Comparison of ENCODE assay signal across 8 cellular contexts in the genomic region with DNA sequence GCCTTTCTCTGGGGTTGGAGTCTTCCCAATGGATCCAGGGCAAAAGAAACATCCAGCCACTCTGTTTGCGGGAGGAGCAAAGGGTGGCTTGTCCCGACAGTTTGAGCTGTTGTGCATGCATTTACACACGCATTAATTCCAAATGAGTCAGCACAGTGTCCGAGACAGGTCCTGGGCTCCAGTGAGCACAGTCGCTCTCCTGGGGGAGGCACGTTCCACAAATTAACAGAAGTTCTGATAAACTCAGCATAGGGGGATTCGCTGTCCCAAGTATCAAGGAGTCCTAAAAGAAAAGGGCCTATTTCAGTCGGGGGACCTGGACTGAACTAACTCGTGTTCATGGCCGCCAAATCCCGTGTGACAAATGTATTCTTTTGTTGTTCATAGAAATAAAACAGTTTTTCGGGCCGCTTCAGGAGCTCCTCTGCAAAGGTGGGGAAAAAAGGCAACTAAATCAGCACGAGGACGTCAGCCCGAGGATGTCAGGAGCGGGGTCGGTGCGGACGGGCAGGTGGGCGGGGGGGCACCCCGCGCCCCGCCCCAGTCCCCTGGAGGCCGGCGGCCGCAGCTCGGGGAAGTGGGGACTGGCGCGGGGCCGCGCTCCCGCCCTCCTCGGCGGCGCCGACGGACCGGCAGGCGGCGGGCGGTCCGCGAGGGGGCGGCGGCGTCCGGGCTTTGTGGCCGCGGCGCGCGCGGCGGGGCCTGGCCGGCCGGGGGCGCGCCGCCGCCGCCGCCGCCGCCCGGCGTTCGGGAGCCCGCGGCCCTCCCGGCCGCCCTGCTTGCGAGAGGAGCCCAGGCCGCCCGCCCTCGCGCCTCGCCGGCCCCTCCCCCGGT. TPM values are rescaled to one million over a fixed set of nuclear protein-coding genes. Genes with fewer than 3 reads are reported as not detected.
DNase-seq lines count a peak whose midpoint lies in the region; ATAC-seq and TF ChIP-seq lines count a peak whose summit lies in the region.

A gene with protein sequence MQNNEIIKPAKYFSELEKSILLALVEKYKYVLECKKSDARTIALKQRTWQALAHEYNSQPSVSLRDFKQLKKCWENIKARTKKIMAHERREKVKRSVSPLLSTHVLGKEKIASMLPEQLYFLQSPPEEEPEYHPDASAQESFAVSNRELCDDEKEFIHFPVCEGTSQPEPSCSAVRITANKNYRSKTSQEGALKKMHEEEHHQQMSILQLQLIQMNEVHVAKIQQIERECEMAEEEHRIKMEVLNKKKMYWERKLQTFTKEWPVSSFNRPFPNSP (plus strand): TSS at position 612 of the 834 bp plus-strand sequence. CDS start 14,796 bp downstream, outside the sequence.

- H2BK15ac ChIP-seq in mesendoderm (replicated peaks; ENCODE audit: low read depth) = peak within 1 kb of the TSS; percentile 59

- peak within 1 kb of the TSS; percentile 99 for H3K27ac Mint-ChIP-seq in endodermal cell

- WGBS in endodermal cell (ENCODE audit: insufficient coverage in 1 of 2, insufficient read length in 1 of 2), 2 experiments = 2 to 4% methylated on average over 21 to 80 of the region's 80 CpGs
- no CpG with 5 or more reads among the region's 80 CpGs for WGBS in mesendoderm (ENCODE audit: extremely low coverage, insufficient coverage, low lambda C conversion rate)

- H3K79me1 ChIP-seq in mesendoderm (ENCODE audit: low read length) = peaks cover 12% of the 10 kb centered on the region

- H3K9me3 Mint-ChIP-seq in endodermal cell = no peaks in the 10 kb centered on the region

- H3K4me3 ChIP-seq in AG10803 (ENCODE audit: low read length) (peak within 1 kb of the TSS; percentile 77), endodermal cell (ENCODE audit: low read length) (peak within 1 kb of the TSS; percentile 88), mesendoderm (ENCODE audit: low read length) (peak within 1 kb of the TSS; percentile 74)

- no peak for TF ChIP-seq CTCF in AG10803 (conservative IDR thresholded peaks at IDR 0.05; ENCODE audit: low read length)
- no peak for TF ChIP-seq CTCF in endodermal cell (conservative IDR thresholded peaks at IDR 0.05)

- H3K36me3 Mint-ChIP-seq in endodermal cell (ENCODE audit: low read depth) = peaks cover 9% of the 10 kb centered on the region

- no peaks in the 10 kb centered on the region for H3K9me3 ChIP-seq in endodermal cell (ENCODE audit: control insufficient read depth, low read length)

- H3K18ac ChIP-seq in mesendoderm (ENCODE audit: low read length) = peak within 1 kb of the TSS; percentile 100

- H4K5ac ChIP-seq in mesendoderm (ENCODE audit: low read length) = no peak within 1 kb of the TSS

- peak within 1 kb of the TSS; percentile 53 for H3K4me2 ChIP-seq in mesendoderm (ENCODE audit: low read length)

- H3K4me1 ChIP-seq in endodermal cell (ENCODE audit: control insufficient read depth, insufficient read depth, low read length) (no peaks in the 10 kb centered on the region), mesendoderm (ENCODE audit: control insufficient read depth, low read depth, low read length) (peaks cover 2% of the 10 kb centered on the region)

- H3K79me2 ChIP-seq in mesendoderm (ENCODE audit: control insufficient read depth, insufficient read depth, low read length) = peaks cover 26% of the 10 kb centered on the region

- H2BK5ac ChIP-seq in mesendoderm (ENCODE audit: low read length) = no peak within 1 kb of the TSS

- ATAC-seq in GM18907 (IDR thresholded peaks at IDR 0.05; ENCODE audit: unreplicated experiment) (peak; percentile 75), HG03135 (IDR thresholded peaks at IDR 0.05; ENCODE audit: unreplicated experiment) (peak; percentile 74)

- peak within 1 kb of the TSS; percentile 81 for H3K4me3 Mint-ChIP-seq in endodermal cell

- H3K27me3 ChIP-seq in endodermal cell (ENCODE audit: control insufficient read depth, insufficient read depth, low read length, poor library complexity, severe bottlenecking) (no peaks in the 10 kb centered on the region), mesendoderm (ENCODE audit: insufficient read depth, low read length, poor library complexity) (no peaks in the 10 kb centered on the region)

- peaks cover 16% of the 10 kb centered on the region for H3K4me1 Mint-ChIP-seq in endodermal cell

- H3K4ac ChIP-seq in mesendoderm (ENCODE audit: low read depth, low read length) = peak within 1 kb of the TSS; percentile 95

- peak; percentile 64 for DNase-seq in AG10803 (ENCODE audit: low read depth)
- peak; percentile 39 to 70 for DNase-seq in NCI-H526 (lab: John Stamatoyannopoulos, UW)
- DNase-seq in activated CD8-positive, alpha-beta memory T cell treated with anti-CD3 and anti-CD28 coated beads for 24 hours = peak; percentile 82
- peak; percentile 81 for DNase-seq in endodermal cell
- DNase-seq in mesendoderm = peak; percentile 80
- peak; percentile 9 for DNase-seq in stimulated activated CD8-positive, alpha-beta memory T cell treated with anti-CD3 and anti-CD28 coated beads, Interleukin-12 subunit alpha, Interleukin-12 subunit beta, amount 100 ng/mL, for 24 hours (ENCODE audit: extremely low read depth)

- H3K9ac ChIP-seq in endodermal cell (ENCODE audit: extremely low read depth, low read length, poor library complexity, severe bottlenecking) (peak within 1 kb of the TSS; percentile 56), mesendoderm (ENCODE audit: low read length) (peak within 1 kb of the TSS; percentile 80)

- peak within 1 kb of the TSS; percentile 89 for H4K8ac ChIP-seq in mesendoderm (ENCODE audit: low read depth, low read length)

- no peak within 1 kb of the TSS for H2AK5ac ChIP-seq in mesendoderm (ENCODE audit: low read length)

- H3K56ac ChIP-seq in mesendoderm (ENCODE audit: low read length) = peak within 1 kb of the TSS; percentile 92

- peaks cover 2% of the 10 kb centered on the region for H3K27me3 Mint-ChIP-seq in endodermal cell (ENCODE audit: insufficient read depth)

- H2BK120ac ChIP-seq in mesendoderm (ENCODE audit: low read depth, low read length) = peak within 1 kb of the TSS; percentile 79

- H3K27ac ChIP-seq in endodermal cell (ENCODE audit: low read depth, low read length) (peak within 1 kb of the TSS; percentile 98), mesendoderm (ENCODE audit: low read depth, low read length) (peak within 1 kb of the TSS; percentile 98)

- H3K36me3 ChIP-seq in endodermal cell (ENCODE audit: control insufficient read depth, insufficient read depth, low read length) (no peaks in the 10 kb centered on the region), mesendoderm (ENCODE audit: control insufficient read depth, insufficient read depth, low read length) (no peaks in the 10 kb centered on the region)

- H3K23ac ChIP-seq in mesendoderm (ENCODE audit: low read length) = no peak within 1 kb of the TSS

RNA-seq across cellular contexts. Expression of the gene that starts here (rescaled TPM):
- 10 to 100 TPM; 29.8 to 32.2 TPM for total RNA-seq in endodermal cell
- polyA plus RNA-seq in endodermal cell (2013, experiment 1 of 2) = 41.1 TPM
- polyA plus RNA-seq in endodermal cell (2013, experiment 2 of 2) = 43.3 TPM
- 35.3 TPM for polyA plus RNA-seq in mesendoderm (2013, experiment 1 of 2)
- 37.9 TPM for polyA plus RNA-seq in mesendoderm (2013, experiment 2 of 2)

Comparison
In these comparisons a context has a peak if more than half of its experiments do, and no peak if none do; other contexts are left out.
1. Peak in every context shown above with its lines: DNase-seq, ATAC-seq, H3K4me3 ChIP-seq and H3K27ac ChIP-seq.
2. DNase-seq: peak in every context shown above with its lines; median percentile 82 in activated CD8-positive, alpha-beta memory T cell treated with anti-CD3 and anti-CD28 coated beads for 24 hours; 81 in endodermal cell; 80 in mesendoderm; 64 in AG10803; 54 in NCI-H526; 9 in stimulated activated CD8-positive, alpha-beta memory T cell treated with anti-CD3 and anti-CD28 coated beads, Interleukin-12 subunit alpha, Interleukin-12 subunit beta, amount 100 ng/mL, for 24 hours.